Comparison of ENCODE assay signal across 9 cellular contexts in genomic region chr4:54231419-54232150, GRCh38. TPM values are rescaled to one million over a fixed set of nuclear protein-coding genes. Genes with fewer than 3 reads are reported as not detected.
A peak's percentile ranks its signal among the peaks of the same experiment; 100 is the strongest.
DNase-seq lines count a peak whose midpoint lies in the region; ATAC-seq, FAIRE-seq and TF ChIP-seq lines count a peak whose summit lies in the region.
"Had no signal": no experiment of that assay in that cellular context is flagged by ENCODE, and none has a peak within 500 bp of the region (broad histone marks: within the 10 kb centered on the region; RNA-seq: fewer than 3 reads in every experiment).

No MANE protein-coding gene starts in this region.

- H3K36me3 ChIP-seq in GM12878 (ENCODE audit: control insufficient read depth in 2 of 2, insufficient read depth in 2 of 2, low read length in 1 of 2) = no peaks in the 10 kb centered on the region
- H3K36me3 ChIP-seq in kidney epithelial cell (ENCODE audit: control insufficient read depth, insufficient read depth, low read length) = no peaks in the 10 kb centered on the region

- no peak for ATAC-seq in GM12878
- ATAC-seq in stimulated activated naive CD8-positive, alpha-beta T cell treated with anti-CD3 and anti-CD28 coated beads, Interleukin-15, Interleukin-2, amounts not matched to agents 100 U/mL and 50 U/mL, for 24 hours = no peak
- no peak for ATAC-seq in HG02981 (IDR thresholded peaks at IDR 0.05; ENCODE audit: unreplicated experiment)
- no peak for ATAC-seq in GM18907 (IDR thresholded peaks at IDR 0.05; ENCODE audit: unreplicated experiment)

- RAD21 ChIA-PET in GM12878 (lab: Charles Lee; ENCODE audit: unreplicated experiment) = interaction anchor here (1.0 to 3.8 kb wide), 3 partner anchors 301 to 1215 kb away, joined by 4 to 29 read pairs (median 19); no protein-coding TSS in a partner anchor

- peaks cover 10% of the 10 kb centered on the region; the same call in 1 of the 2 replicates for H3K4me1 ChIP-seq in GM12878 (ENCODE audit: control insufficient read depth, insufficient read depth, low read length)

- no peak for TF ChIP-seq CTCF in GM12878 (IDR thresholded peaks at IDR 0.05 in 2 of 3, conservative IDR thresholded peaks at IDR 0.05 in 1 of 3; ENCODE audit: control insufficient read depth in 2 of 3, extremely low read depth in 1 of 3, insufficient read depth in 1 of 3, low read depth in 3 of 3, low read length in 3 of 3)
- TF ChIP-seq CTCF in kidney epithelial cell (IDR thresholded peaks at IDR 0.05; ENCODE audit: insufficient read depth, low read length, poor library complexity, severe bottlenecking) = no peak

- no peaks in the 10 kb centered on the region for H4K20me1 ChIP-seq in GM12878 (ENCODE audit: control insufficient read depth, insufficient read depth)

- POLR2A ChIA-PET in GM12878 (lab: Charles Lee) = no interaction called here

- H3K4me2 ChIP-seq in GM12878 (ENCODE audit: control insufficient read depth, insufficient read depth) = peak overlapping the region; percentile 48; the same call in 1 of the 2 replicates

- BruUV-seq in GM12878 (replicated peaks; lab: Mats Ljungman, UMichigan) = no TSS peak

- H2AFZ ChIP-seq in GM12878 (ENCODE audit: control insufficient read depth, low read depth, low read length) = no peak overlapping the region

- WGBS in GM12878 (ENCODE audit: insufficient coverage, insufficient replicate concordance, low lambda C conversion rate, missing lambda C conversion rate) = 28% methylated on average over 41 of the region's 47 CpGs

- no peak for TF ChIP-seq EP300 in GM12878 (IDR thresholded peaks at IDR 0.05; ENCODE audit: borderline replicate concordance in 1 of 2, control insufficient read depth in 1 of 2, low read depth in 2 of 2, low read length in 2 of 2)

- H3K27me3 ChIP-seq in GM12878 (replicated peaks in 1 of 2; ENCODE audit: control insufficient read depth in 2 of 2, insufficient read depth in 2 of 2, low read length in 1 of 2) = peaks cover 23 to 31% of the 10 kb centered on the region in 2 experiments
- peaks cover 67% of the 10 kb centered on the region for H3K27me3 ChIP-seq in kidney epithelial cell (ENCODE audit: control insufficient read depth, insufficient read depth, low read length)

- TF ChIP-seq RAD21 in GM12878 (IDR thresholded peaks at IDR 0.05; ENCODE audit: insufficient read depth, low read depth, low read length) = no peak

- SMC1A ChIA-PET in GM12878 (lab: Charles Lee; ENCODE audit: uncharacterized antibody, unreplicated experiment) = no interaction called here

- CTCF ChIA-PET in GM12878 (lab: Yijun Ruan, JAX) = interaction anchor here (0.7 to 4.5 kb wide), 4 partner anchors 13 to 526 kb away, joined by 3 to 68 read pairs (median 24); no protein-coding TSS in a partner anchor

- DNase-seq in DMS 273 (lab: John Stamatoyannopoulos, UW; ENCODE audit: unreplicated experiment) (peak; percentile 41), DMS 273 treated with DMSO at 0.1 percent for 48 hours (lab: John Stamatoyannopoulos, UW) (no peak), GM12878 (ENCODE audit: low read depth, low spot score) (no peak), kidney epithelial cell (ENCODE audit: low read depth) (no peak)
- DNase-seq in stimulated activated naive CD8-positive, alpha-beta T cell treated with anti-CD3 and anti-CD28 coated beads, Interleukin-15, Interleukin-2, amounts not matched to agents 100 U/mL and 50 U/mL, for 24 hours = peak; percentile 6
- DNase-seq in activated naive CD4-positive, alpha-beta T cell treated with Interleukin-2 at 50 U/mL for 16 hours = no peak

- no peaks in the 10 kb centered on the region for H3K79me2 ChIP-seq in GM12878 (ENCODE audit: control insufficient read depth, insufficient read depth, low read length)

- no peak overlapping the region for H3K27ac ChIP-seq in GM12878 (ENCODE audit: control insufficient read depth, insufficient read depth)
- H3K27ac ChIP-seq: 22Rv1 had no signal

- no peaks in the 10 kb centered on the region; the same call in 2 of the 3 replicates for H3K9me3 ChIP-seq in GM12878 (replicated peaks; ENCODE audit: control insufficient read depth, insufficient read depth, low read length)

- TF ChIP-seq POLR2A in GM12878 (IDR thresholded peaks at IDR 0.05; ENCODE audit: low read depth, low read length) = no peak

- H3K9ac ChIP-seq in GM12878 (ENCODE audit: control insufficient read depth, insufficient read depth, low read length) = no peak overlapping the region

- intact Hi-C loops in GM12878 (cut with micrococcal nuclease; ENCODE audit: unreplicated experiment) = loop anchor here (2.0 to 10.0 kb wide), 4 partner anchors 741 to 1854 kb away; no protein-coding TSS in a partner anchor

- in situ Hi-C loops in GM12878 (cut with MboI) = no loop called here

- H3K4me3 ChIP-seq in GM12878 (no peak overlapping the region), kidney epithelial cell (ENCODE audit: low read depth, low read length) (peak overlapping the region; percentile 2)

- no peak for FAIRE-seq in GM12878 (lab: Jason Lieb, UNC)

TF ChIP-seq in GM12878, 131 proteins besides CTCF, POLR2A, EP300 and RAD21:
- TF ChIP-seq SUZ12 (IDR thresholded peaks at IDR 0.05; ENCODE audit: unreplicated experiment) (peak; percentile 39), NKRF (conservative IDR thresholded peaks at IDR 0.05) (no peak)

RNA-seq across cellular contexts. Expression of gene PDGFRA, which starts 2.5 kb away (rescaled TPM):
- 0.21 TPM in 1 of 2 replicates, not detected in the other for total RNA-seq in GM12878 (2013; cell fraction: nucleolus; rRNA removed)
- not detected in 2 replicates for total RNA-seq in GM12878 (2014; rRNA removed)
- total RNA-seq in GM12878 (2014; rRNA removed; fragmentation: Illumina TruSeq; extraction: Trizol) = not detected in 2 replicates
- total RNA-seq in GM12878 (2021) = 0.28 and 0.40 TPM in 2 replicates
- 0.10 TPM for polyA plus RNA-seq in GM12878 (2011; ENCODE audit: low read depth)
- polyA plus RNA-seq in GM12878 (2011; rRNA removed) = 0.01 TPM in 1 of 2 replicates, not detected in the other
- polyA plus RNA-seq in GM12878 (2011; cell fraction: cytosol; rRNA removed) = 0.07 TPM in 1 of 2 replicates, not detected in the other
- polyA plus RNA-seq in GM12878 (2011; cell fraction: nucleus; rRNA removed) = not detected in 2 replicates
- 0.16 and 0.21 TPM in 2 replicates for polyA plus RNA-seq in GM12878 (2012)
- 0.03 TPM in 1 of 2 replicates, not detected in the other for polyA plus RNA-seq in GM12878 (2014; fragmentation: Illumina TruSeq; extraction: Trizol)
- not detected for polyA plus RNA-seq in GM12878 (2014; fragmentation: Nextera tagmentation; extraction: Ambion mirVana)
- polyA plus RNA-seq in GM12878 (2014; rRNA removed) = not detected in 2 replicates
- polyA plus RNA-seq in GM12878 (2016; fragmentation: Nextera tagmentation; extraction: Ambion mirVana) = under 1 TPM; 0.06 to 0.24 TPM
- not detected in 2 replicates for polyA minus RNA-seq in GM12878 (2011; rRNA and poly(A)+ RNA removed)
- polyA minus RNA-seq in GM12878 (2011; cell fraction: cytosol; rRNA and poly(A)+ RNA removed) = not detected in 2 replicates
- polyA minus RNA-seq in GM12878 (2011; cell fraction: nucleus; rRNA and poly(A)+ RNA removed) = not detected in 2 replicates
- total RNA-seq in kidney epithelial cell = 0.34 and 2.1 TPM in 2 replicates

Comparison
In these comparisons a context has a peak if more than half of its experiments do, and no peak if none do; other contexts are left out.
1. DNase-seq: peak in DMS 273 (single experiment) and stimulated activated naive CD8-positive, alpha-beta T cell treated with anti-CD3 and anti-CD28 coated beads, Interleukin-15, Interleukin-2, amounts not matched to agents 100 U/mL and 50 U/mL, for 24 hours (single experiment); none in DMS 273 treated with DMSO at 0.1 percent for 48 hours (single experiment), GM12878 (single experiment), kidney epithelial cell (single experiment) and activated naive CD4-positive, alpha-beta T cell treated with Interleukin-2 at 50 U/mL for 16 hours (single experiment).